In genomic region chr21:46295996-46296752, GRCh38 we compare ENCODE assay signal across 1 cellular context.
TF ChIP-seq lines count a peak whose summit lies in the region.

No MANE protein-coding gene starts in this region.

TF ChIP-seq in H1, 55 proteins besides CTCF, POLR2A, EP300 and RAD21:
- no peak for TF ChIP-seq BRCA1 (IDR thresholded peaks at IDR 0.05; ENCODE audit: low read depth, low read length)
- no peak for TF ChIP-seq KDM5A (IDR thresholded peaks at IDR 0.05; ENCODE audit: low read length)
- no peak for TF ChIP-seq SP4 (IDR thresholded peaks at IDR 0.05; ENCODE audit: low read length)
- TF ChIP-seq RXRA (IDR thresholded peaks at IDR 0.05; ENCODE audit: insufficient read depth, low read depth, low read length): no peak
- peak; percentile 46; the same call in 1 of the 2 replicates for TF ChIP-seq MAX (IDR thresholded peaks at IDR 0.05)
- TF ChIP-seq E2F6 (IDR thresholded peaks at IDR 0.05): peak; percentile 63; the same call in 1 of the 2 replicates
- no peak for TF ChIP-seq JUND (IDR thresholded peaks at IDR 0.05; ENCODE audit: low read length)
- no peak for TF ChIP-seq ZNF274 (IDR thresholded peaks at IDR 0.05; ENCODE audit: borderline replicate concordance, extremely low read depth, low read length)
- TF ChIP-seq SRF (IDR thresholded peaks at IDR 0.05; ENCODE audit: low read depth, low read length): no peak
- no peak for TF ChIP-seq TCF12 (IDR thresholded peaks at IDR 0.05; ENCODE audit: low read depth, low read length)
- no peak for TF ChIP-seq TAF1 (IDR thresholded peaks at IDR 0.05; ENCODE audit: low read depth, low read length)
- TF ChIP-seq SIRT6 (IDR thresholded peaks at IDR 0.05; ENCODE audit: low read length): no peak
- no peak for TF ChIP-seq NRF1 (IDR thresholded peaks at IDR 0.05; ENCODE audit: low read depth, low read length)
